Comparison of ENCODE assay signal across 24 cellular contexts in genomic region chr15:98931001-98931400, GRCh38.
DNase-seq lines count a peak whose midpoint lies in the region; ATAC-seq and TF ChIP-seq lines count a peak whose summit lies in the region.
"Had no signal": no experiment of that assay in that cellular context is flagged by ENCODE, and none has a peak within 500 bp of the region (broad histone marks: within the 10 kb centered on the region; RNA-seq: fewer than 3 reads in every experiment).

No MANE protein-coding gene starts in this region.

- no peaks in the 10 kb centered on the region for H3K9me3 ChIP-seq in heart right ventricle
- H3K9me3 ChIP-seq: A549; BE2C; BLaER1 treated with 17β-estradiol and CSF1 and Interleukin-3, amounts not matched to agents 10 nM and 100 nM; HAP-1 had no signal

- no peaks in the 10 kb centered on the region for H3K27me3 ChIP-seq in heart right ventricle
- H3K27me3 ChIP-seq: BE2C; BLaER1 treated with 17β-estradiol and CSF1 and Interleukin-3, amounts not matched to agents 10 nM and 100 nM had no signal

- DNase-seq in stimulated activated naive CD8-positive, alpha-beta T cell treated with anti-CD3 and anti-CD28 coated beads, Interleukin-15, Interleukin-2, amounts not matched to agents 100 U/mL and 50 U/mL, for 24 hours: no peak
- peak; percentile 59 for DNase-seq in epidermal melanocyte (ENCODE audit: insufficient read length, low spot score)
- DNase-seq in nephron progenitor cell: no peak
- no peak for DNase-seq in heart right ventricle
- DNase-seq in stimulated activated CD4-positive, alpha-beta T cell treated with anti-CD3 and anti-CD28 coated beads, Interleukin-4, amount 100 ng/mL, for 24 hours: no peak
- no peak for DNase-seq in NCI-H2171 treated with DMSO at 0.1 percent for 48 hours (lab: John Stamatoyannopoulos, UW)
- DNase-seq: 8988T; ACHN; AML-193; BE2C; Calu3; CD4-positive, alpha-beta T cell; CD8-positive, alpha-beta memory T cell; COR-L47; DMS53; DMS79 treated with DMSO at 0.1 percent for 48 hours; GF-D8; GOT3; HFFc6 had no signal

- peaks cover 0 to 22% (median 11%) of the 10 kb centered on the region in 9 donors for H3K4me1 ChIP-seq in heart right ventricle
- H3K4me1 ChIP-seq: A549 had no signal

- peaks cover 0 to 86% (median 44%) of the 10 kb centered on the region in 9 donors for H3K36me3 ChIP-seq in heart right ventricle

- no peaks in the 10 kb centered on the region for H3K4me1 Mint-ChIP-seq in stimulated activated naive CD8-positive, alpha-beta T cell treated with anti-CD3 and anti-CD28 coated beads, Interleukin-15, Interleukin-2, amounts not matched to agents 100 ng/mL and 50 ng/mL, for 24 hours (ENCODE audit: low read depth)
- peaks cover 68% of the 10 kb centered on the region for H3K4me1 Mint-ChIP-seq in nephron progenitor cell
- H3K4me1 Mint-ChIP-seq: CD8-positive, alpha-beta memory T cell had no signal

- no peak for ATAC-seq in stimulated activated naive CD8-positive, alpha-beta T cell treated with anti-CD3 and anti-CD28 coated beads, Interleukin-15, Interleukin-2, amounts not matched to agents 100 U/mL and 50 U/mL, for 24 hours
- no peak for ATAC-seq in heart right ventricle
- ATAC-seq: A549 had no signal

- H3K4me3 ChIP-seq in heart right ventricle: no peak overlapping the region
- H3K4me3 ChIP-seq: A549; BLaER1 treated with 17β-estradiol and CSF1 and Interleukin-3, amounts not matched to agents 10 nM and 100 nM; HAP-1 had no signal

- TF ChIP-seq CTCF in nephron progenitor cell (IDR thresholded peaks at IDR 0.05) (no peak), heart right ventricle (IDR thresholded peaks at IDR 0.05) (no peak)

- H3K36me3 Mint-ChIP-seq in stimulated activated naive CD8-positive, alpha-beta T cell treated with anti-CD3 and anti-CD28 coated beads, Interleukin-15, Interleukin-2, amounts not matched to agents 100 ng/mL and 50 ng/mL, for 24 hours (ENCODE audit: low read depth): peaks cover 21% of the 10 kb centered on the region
- H3K36me3 Mint-ChIP-seq in nephron progenitor cell (ENCODE audit: low read depth): peaks cover 73% of the 10 kb centered on the region

- peak overlapping the region; percentile 50 for H3K27ac Mint-ChIP-seq in stimulated activated naive CD8-positive, alpha-beta T cell treated with anti-CD3 and anti-CD28 coated beads, Interleukin-15, Interleukin-2, amounts not matched to agents 100 ng/mL and 50 ng/mL, for 24 hours
- peak overlapping the region; percentile 60 for H3K27ac Mint-ChIP-seq in nephron progenitor cell
- H3K27ac Mint-ChIP-seq: CD14-positive monocyte; CD4-positive, alpha-beta T cell; HFFc6 had no signal

- no peaks in the 10 kb centered on the region for H3K9me3 Mint-ChIP-seq in stimulated activated naive CD8-positive, alpha-beta T cell treated with anti-CD3 and anti-CD28 coated beads, Interleukin-15, Interleukin-2, amounts not matched to agents 100 ng/mL and 50 ng/mL, for 24 hours
- no peaks in the 10 kb centered on the region for H3K9me3 Mint-ChIP-seq in nephron progenitor cell
- H3K9me3 Mint-ChIP-seq: CD14-positive monocyte; CD4-positive, alpha-beta T cell; CD8-positive, alpha-beta memory T cell; HFFc6 had no signal

- H3K27ac ChIP-seq in heart right ventricle: no peak overlapping the region
- H3K27ac ChIP-seq: A549; BLaER1 treated with 17β-estradiol and CSF1 and Interleukin-3, amounts not matched to agents 10 nM and 100 nM had no signal

- 81 to 89% methylated on average over 4 of the region's 4 CpGs for WGBS in heart right ventricle, 2 donors

- no peaks in the 10 kb centered on the region for H3K27me3 Mint-ChIP-seq in stimulated activated naive CD8-positive, alpha-beta T cell treated with anti-CD3 and anti-CD28 coated beads, Interleukin-15, Interleukin-2, amounts not matched to agents 100 ng/mL and 50 ng/mL, for 24 hours
- H3K27me3 Mint-ChIP-seq in nephron progenitor cell (ENCODE audit: low read depth, poor library complexity): no peaks in the 10 kb centered on the region
- H3K27me3 Mint-ChIP-seq: CD4-positive, alpha-beta T cell; CD8-positive, alpha-beta memory T cell had no signal

- H3K4me3 Mint-ChIP-seq in stimulated activated naive CD8-positive, alpha-beta T cell treated with anti-CD3 and anti-CD28 coated beads, Interleukin-15, Interleukin-2, amounts not matched to agents 100 ng/mL and 50 ng/mL, for 24 hours: no peak overlapping the region
- H3K4me3 Mint-ChIP-seq in nephron progenitor cell: no peak overlapping the region
- H3K4me3 Mint-ChIP-seq: CD14-positive monocyte; CD4-positive, alpha-beta T cell; CD8-positive, alpha-beta memory T cell; HFFc6 had no signal

- intact Hi-C loops in heart right ventricle (cut with DNase I): no loop called here
